ENCODE assay signal across 9 cellular contexts in the genomic region with DNA sequence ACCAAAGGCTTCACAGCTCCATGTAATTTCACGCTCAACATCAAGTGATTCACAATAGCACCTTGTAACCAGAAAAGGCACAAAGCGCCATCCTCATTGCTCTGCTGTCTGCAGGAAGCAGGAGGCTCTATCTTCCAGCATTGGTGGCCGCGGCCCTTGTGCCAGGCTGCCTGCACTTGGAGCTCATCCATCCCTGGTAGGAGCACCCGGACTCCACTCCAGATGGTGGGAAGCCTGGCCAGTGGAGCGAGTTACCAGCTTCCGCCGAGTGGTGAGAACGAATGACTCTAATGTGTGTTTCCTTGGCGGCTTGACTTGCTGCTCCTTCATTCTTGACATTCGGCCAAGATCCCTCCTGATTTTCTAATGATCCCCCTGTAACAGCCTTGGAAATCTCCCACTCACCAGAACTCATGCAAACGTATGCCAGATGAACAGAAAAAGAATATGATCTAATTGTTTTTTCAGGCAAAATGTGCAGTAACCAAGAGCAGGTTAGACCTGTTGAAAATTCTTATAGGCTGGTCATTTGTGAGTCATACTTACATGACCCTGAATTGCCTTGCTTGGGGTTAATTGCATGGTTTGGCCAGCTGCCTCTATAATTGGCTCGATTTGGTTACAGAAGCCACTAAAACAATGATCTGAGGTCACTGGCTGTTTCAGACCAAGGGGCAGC.
A peak's percentile ranks its signal among the peaks of the same experiment; 100 is the strongest.
DNase-seq lines count a peak whose midpoint lies in the region; ATAC-seq, FAIRE-seq and TF ChIP-seq lines count a peak whose summit lies in the region.
"Had no signal": no experiment of that assay in that cellular context is flagged by ENCODE, and none has a peak within 500 bp of the region (broad histone marks: within the 10 kb centered on the region; RNA-seq: fewer than 3 reads in every experiment).

No MANE protein-coding gene starts in this region.

- peak; percentile 50 for DNase-seq in AG08396 (ENCODE audit: low spot score)
- DNase-seq in NCI-H146 (lab: John Stamatoyannopoulos, UW) = peak; percentile 70
- peak; percentile 75 for DNase-seq in bronchial epithelial cell (ENCODE audit: low read depth)
- DNase-seq in middle frontal gyrus (ENCODE audit: extremely low spot score, low spot score) = peak; percentile 31
- DNase-seq: KG1 had no signal

- H3K36me3 ChIP-seq in bronchial epithelial cell (ENCODE audit: control insufficient read depth, insufficient read depth, low read length) = no peaks in the 10 kb centered on the region

- ATAC-seq in HG02973 (IDR thresholded peaks at IDR 0.05; ENCODE audit: unreplicated experiment) = no peak
- ATAC-seq in HG03432 (IDR thresholded peaks at IDR 0.05; ENCODE audit: unreplicated experiment) = no peak
- ATAC-seq in HG03095 (IDR thresholded peaks at IDR 0.05; ENCODE audit: unreplicated experiment) = no peak
- no peak for ATAC-seq in HG02642 (IDR thresholded peaks at IDR 0.05; ENCODE audit: poor library complexity, unreplicated experiment)

- H3K27me3 ChIP-seq in bronchial epithelial cell (ENCODE audit: control insufficient read depth, insufficient read depth, low read length) = no peaks in the 10 kb centered on the region

- FAIRE-seq in bronchial epithelial cell (lab: Jason Lieb, UNC) = no peak

- no peak overlapping the region for H3K4me3 ChIP-seq in bronchial epithelial cell (ENCODE audit: low read depth, low read length)

- no peak for TF ChIP-seq CTCF in bronchial epithelial cell (IDR thresholded peaks at IDR 0.05; ENCODE audit: insufficient read depth, low read length, severe bottlenecking)
